ENCODE assay signal across 1 cellular context in genomic region chr17:49252148-49252682, GRCh38.
A peak's percentile ranks its signal among the peaks of the same experiment; 100 is the strongest.
TF ChIP-seq lines count a peak whose summit lies in the region.

No MANE protein-coding gene starts in this region.

TF ChIP-seq in K562, 482 proteins besides CTCF, POLR2A, EP300 and RAD21 (continued from another document and continues in another):
- TF ChIP-seq RREB1 (CRISPR knock-in tag; IDR thresholded peaks at IDR 0.05), result peak; percentile 98
- TF ChIP-seq DNMT1 (IDR thresholded peaks at IDR 0.05), result no peak
- TF ChIP-seq SRSF1 (IDR thresholded peaks at IDR 0.05; ENCODE audit: low read depth, low read length), result no peak
- no peak for TF ChIP-seq HLTF (IDR thresholded peaks at IDR 0.05)
- no peak for TF ChIP-seq CREB3 (tag; conservative IDR thresholded peaks at IDR 0.05; ENCODE audit: low read depth)
- TF ChIP-seq NFE2L1 (tag; IDR thresholded peaks at IDR 0.05; ENCODE audit: borderline replicate concordance, low read depth), result peak; percentile 72; the same call in 1 of the 2 replicates
- TF ChIP-seq ELF4 (CRISPR knock-in tag; IDR thresholded peaks at IDR 0.05), result no peak
- TF ChIP-seq DLX4 (CRISPR knock-in tag; IDR thresholded peaks at IDR 0.05), result no peak
- TF ChIP-seq ETV5 (CRISPR knock-in tag; IDR thresholded peaks at IDR 0.05; ENCODE audit: low read depth), result peak; percentile 31; the same call in 1 of the 2 replicates
- TF ChIP-seq AFF1 (IDR thresholded peaks at IDR 0.05; ENCODE audit: low read depth in 1 of 2, partially characterized antibody in 2 of 2), result no peak
- no peak for TF ChIP-seq POLR3G (IDR thresholded peaks at IDR 0.05; ENCODE audit: extremely low read depth, insufficient read length, insufficient replicate concordance)
- peak; percentile 99 for TF ChIP-seq ESRRA (IDR thresholded peaks at IDR 0.05; ENCODE audit: borderline replicate concordance, low read depth)
- no peak for TF ChIP-seq ZHX1 (conservative IDR thresholded peaks at IDR 0.05; ENCODE audit: low read length)
- no peak for TF ChIP-seq ZNF695 (CRISPR knock-in tag; IDR thresholded peaks at IDR 0.05)
- TF ChIP-seq NCOA6 (IDR thresholded peaks at IDR 0.05), result no peak
- TF ChIP-seq CHD4 (IDR thresholded peaks at IDR 0.05; ENCODE audit: insufficient read depth, insufficient replicate concordance, low read depth, low read length, poor library complexity, severe bottlenecking), result no peak
- no peak for TF ChIP-seq PCBP2 (IDR thresholded peaks at IDR 0.05; ENCODE audit: low read depth, low read length, poor library complexity, severe bottlenecking)
- no peak for TF ChIP-seq MTA1 (IDR thresholded peaks at IDR 0.05; ENCODE audit: borderline replicate concordance)
- TF ChIP-seq POLR3A (IDR thresholded peaks at IDR 0.05; ENCODE audit: borderline replicate concordance, extremely low read depth, insufficient read depth, insufficient read length), result no peak
- no peak for TF ChIP-seq FOXJ2 (tag; IDR thresholded peaks at IDR 0.05)
- TF ChIP-seq ZNF263 (CRISPR knock-in tag; IDR thresholded peaks at IDR 0.05; ENCODE audit: borderline replicate concordance), result peak; percentile 97
- TF ChIP-seq ZBTB43 (CRISPR knock-in tag; IDR thresholded peaks at IDR 0.05), result no peak
- TF ChIP-seq MAFK (IDR thresholded peaks at IDR 0.05; ENCODE audit: low read length), result peak; percentile 83
- TF ChIP-seq BMI1 (IDR thresholded peaks at IDR 0.05; ENCODE audit: low read length), result peak; percentile 28; the same call in 1 of the 2 replicates
- TF ChIP-seq PHTF2 (CRISPR knock-in tag; IDR thresholded peaks at IDR 0.05), result no peak
- TF ChIP-seq HDGF (IDR thresholded peaks at IDR 0.05), result no peak
- no peak for TF ChIP-seq ZNF12 (CRISPR knock-in tag; IDR thresholded peaks at IDR 0.05)
- TF ChIP-seq THRAP3 (IDR thresholded peaks at IDR 0.05; ENCODE audit: borderline replicate concordance), result no peak
- TF ChIP-seq NELFE (IDR thresholded peaks at IDR 0.05; ENCODE audit: insufficient read depth, insufficient read length), result no peak
- TF ChIP-seq GABPB2 (CRISPR knock-in tag; conservative IDR thresholded peaks at IDR 0.05), result no peak
- no peak for TF ChIP-seq RBM39 (optimal IDR thresholded peaks at IDR 0.05; ENCODE audit: low read depth, low read length)
